Comparison of ENCODE assay signal across 20 cellular contexts in genomic region chr5:80747922-80748321, GRCh38.
"Had no signal": no experiment of that assay in that cellular context is flagged by ENCODE, and none has a peak within 500 bp of the region (broad histone marks: within the 10 kb centered on the region; RNA-seq: fewer than 3 reads in every experiment).

No MANE protein-coding gene starts in this region.

- H3K4me3 Mint-ChIP-seq: activated naive CD4-positive, alpha-beta T cell treated with anti-CD3 and anti-CD28 coated beads, Interleukin-2, amount 50 U/mL, for 24 hours; naive B cell; stimulated activated effector memory CD8-positive, alpha-beta T cell treated with anti-CD3 and anti-CD28 coated beads, Interleukin-12 subunit alpha, Interleukin-12 subunit beta, amount 100 ng/mL, for 72 hours; stimulated activated naive CD8-positive, alpha-beta T cell treated with anti-CD3 and anti-CD28 coated beads, Interleukin-15, amount 100 ng/mL, for 72 hours had no signal

- H3K4me1 Mint-ChIP-seq: activated naive CD4-positive, alpha-beta T cell treated with anti-CD3 and anti-CD28 coated beads, Interleukin-2, amount 50 U/mL, for 24 hours; naive B cell; stimulated activated naive CD8-positive, alpha-beta T cell treated with anti-CD3 and anti-CD28 coated beads, Interleukin-15, amount 100 ng/mL, for 72 hours had no signal

- DNase-seq: activated gamma-delta T cell treated with Interleukin-2 at 50 U/mL for 16 hours; activated T-cell treated with anti-CD3 and anti-CD28 coated beads, Interleukin-2, amount 50 U/mL, for 1 hour; anterior cingulate cortex; body of pancreas; erythroblast; foreskin keratinocyte; islet precursor cell; left cardiac atrium; mucosa of descending colon; naive B cell; posterior cingulate gyrus; right lobe of liver; small intestine; stimulated activated CD4-positive, alpha-beta T cell treated with anti-CD3 and anti-CD28 coated beads, Interleukin-2, amount 100 ng/mL, for 24 hours; stimulated activated naive CD8-positive, alpha-beta T cell treated with anti-CD3 and anti-CD28 coated beads, Interleukin-15, amount 100 ng/mL, for 72 hours; tibial artery had no signal

- H3K9me3 ChIP-seq: body of pancreas, mucosa of descending colon, right lobe of liver, tibial artery had no signal

- ATAC-seq: body of pancreas; left cardiac atrium; mucosa of descending colon; stimulated activated effector memory CD8-positive, alpha-beta T cell treated with anti-CD3 and anti-CD28 coated beads, Interleukin-12 subunit alpha, Interleukin-12 subunit beta, amount 100 ng/mL, for 72 hours; stimulated activated naive CD8-positive, alpha-beta T cell treated with anti-CD3 and anti-CD28 coated beads, Interleukin-15, amount 100 ng/mL, for 72 hours had no signal

- H3K27ac ChIP-seq: body of pancreas, cardiac muscle cell, foreskin keratinocyte, hepatocyte, right lobe of liver, tibial artery had no signal

- H3K27me3 ChIP-seq: body of pancreas, cardiac muscle cell, foreskin keratinocyte, hepatocyte, right lobe of liver, tibial artery had no signal

- H3K27ac Mint-ChIP-seq: activated naive CD4-positive, alpha-beta T cell treated with anti-CD3 and anti-CD28 coated beads, Interleukin-2, amount 50 U/mL, for 24 hours; naive B cell; stimulated activated effector memory CD8-positive, alpha-beta T cell treated with anti-CD3 and anti-CD28 coated beads, Interleukin-12 subunit alpha, Interleukin-12 subunit beta, amount 100 ng/mL, for 72 hours; stimulated activated naive CD8-positive, alpha-beta T cell treated with anti-CD3 and anti-CD28 coated beads, Interleukin-15, amount 100 ng/mL, for 72 hours had no signal

- H3K27me3 Mint-ChIP-seq: activated naive CD4-positive, alpha-beta T cell treated with anti-CD3 and anti-CD28 coated beads, Interleukin-2, amount 50 U/mL, for 24 hours; naive B cell; stimulated activated naive CD8-positive, alpha-beta T cell treated with anti-CD3 and anti-CD28 coated beads, Interleukin-15, amount 100 ng/mL, for 72 hours had no signal

- H3K36me3 ChIP-seq: cardiac muscle cell had no signal

- H3K9me3 Mint-ChIP-seq: activated naive CD4-positive, alpha-beta T cell treated with anti-CD3 and anti-CD28 coated beads, Interleukin-2, amount 50 U/mL, for 24 hours; stimulated activated effector memory CD8-positive, alpha-beta T cell treated with anti-CD3 and anti-CD28 coated beads, Interleukin-12 subunit alpha, Interleukin-12 subunit beta, amount 100 ng/mL, for 72 hours had no signal

- H3K4me3 ChIP-seq: body of pancreas, cardiac muscle cell, hepatocyte, mucosa of descending colon, right lobe of liver, tibial artery had no signal

- H3K4me1 ChIP-seq: body of pancreas, foreskin keratinocyte, tibial artery had no signal
